ENCODE assay signal across 16 cellular contexts in the genomic region with DNA sequence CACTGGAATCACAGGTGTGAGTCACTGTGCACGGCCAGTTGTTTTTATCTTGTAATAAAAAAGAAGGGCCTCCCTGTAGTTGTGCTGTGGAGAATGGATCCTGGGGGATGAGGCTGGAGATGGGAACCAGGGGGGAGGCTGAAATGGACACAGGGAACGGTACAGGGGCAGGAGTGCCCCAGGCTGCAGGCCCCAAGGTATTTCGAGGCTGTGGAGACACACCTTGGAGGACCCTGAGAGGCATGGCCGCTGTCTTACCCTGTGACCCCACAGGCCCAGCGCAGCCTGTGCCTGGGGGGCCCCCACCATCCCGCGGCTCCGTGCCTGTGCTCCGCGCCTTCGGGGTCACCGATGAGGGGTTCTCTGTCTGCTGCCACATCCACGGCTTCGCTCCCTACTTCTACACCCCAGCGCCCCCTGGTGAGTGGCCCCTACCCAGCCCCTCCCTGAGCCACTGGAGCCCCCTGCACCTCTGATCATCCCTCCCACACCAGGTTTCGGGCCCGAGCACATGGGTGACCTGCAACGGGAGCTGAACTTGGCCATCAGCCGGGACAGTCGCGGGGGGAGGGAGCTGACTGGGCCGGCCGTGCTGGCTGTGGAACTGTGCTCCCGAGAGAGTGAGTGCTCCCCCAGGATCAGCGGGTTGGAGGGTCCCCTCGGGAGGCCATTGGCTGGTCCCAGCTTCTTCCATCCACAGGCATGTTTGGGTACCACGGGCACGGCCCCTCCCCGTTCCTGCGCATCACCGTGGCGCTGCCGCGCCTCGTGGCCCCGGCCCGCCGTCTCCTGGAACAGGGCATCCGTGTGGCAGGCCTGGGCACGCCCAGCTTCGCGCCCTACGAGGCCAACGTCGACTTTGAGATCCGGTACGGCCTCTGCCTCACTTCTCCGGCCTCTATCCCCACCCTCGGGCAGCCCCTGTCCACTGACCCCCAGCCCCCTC. TPM values are rescaled to one million over a fixed set of nuclear protein-coding genes. Genes with fewer than 3 reads are reported as not detected.
"Had no signal": no experiment of that assay in that cellular context is flagged by ENCODE, and none has a peak within 500 bp of the region (broad histone marks: within the 10 kb centered on the region; RNA-seq: fewer than 3 reads in every experiment).

No MANE protein-coding gene starts in this region.

- H3K27ac Mint-ChIP-seq: activated naive CD8-positive, alpha-beta T cell treated with anti-CD3 and anti-CD28 coated beads, Interleukin-2, amount 10 ng/mL, durations not matched to agents 7 days and 5 days had no signal

- FAIRE-seq: keratinocyte, pancreas had no signal

- H3K4me3 Mint-ChIP-seq: activated CD8-positive, alpha-beta T cell treated with anti-CD3 and anti-CD28 coated beads, Interleukin-2, amount 10 ng/mL, durations not matched to agents 7 days and 5 days; activated naive CD8-positive, alpha-beta T cell treated with anti-CD3 and anti-CD28 coated beads, Interleukin-2, amount 10 ng/mL, durations not matched to agents 7 days and 5 days; neural crest cell had no signal

- DNase-seq: activated CD4-positive, alpha-beta T cell treated with anti-CD3 and anti-CD28 coated beads for 48 hours; activated CD8-positive, alpha-beta memory T cell treated with anti-CD3 and anti-CD28 coated beads, Interleukin-2, amount 50 U/mL, for 48 hours; activated CD8-positive, alpha-beta T cell treated with anti-CD3 and anti-CD28 coated beads, Interleukin-2, amount 10 ng/mL, durations not matched to agents 7 days and 5 days; activated naive CD8-positive, alpha-beta T cell treated with anti-CD3 and anti-CD28 coated beads, Interleukin-2, amount 10 ng/mL, durations not matched to agents 7 days and 5 days; anterior cingulate cortex; left ventricle myocardium superior; stimulated activated CD4-positive, alpha-beta T cell treated with anti-CD3 and anti-CD28 coated beads, Interleukin-4, amount 100 ng/mL, for 1 hour; stimulated activated CD8-positive, alpha-beta memory T cell treated with anti-CD3 and anti-CD28 coated beads, Interleukin-4, amount 100 ng/mL, for 48 hours; stimulated activated naive CD8-positive, alpha-beta T cell treated with anti-CD3 and anti-CD28 coated beads, Interleukin-15, Interleukin-2, amounts not matched to agents 100 U/mL and 50 U/mL, for 24 hours; T1000 had no signal

- H3K9me3 Mint-ChIP-seq: activated naive CD8-positive, alpha-beta T cell treated with anti-CD3 and anti-CD28 coated beads, Interleukin-2, amount 10 ng/mL, durations not matched to agents 7 days and 5 days; neural crest cell had no signal

- H3K27me3 Mint-ChIP-seq: activated naive CD8-positive, alpha-beta T cell treated with anti-CD3 and anti-CD28 coated beads, Interleukin-2, amount 10 ng/mL, durations not matched to agents 7 days and 5 days had no signal

- H3K4me1 Mint-ChIP-seq: activated naive CD8-positive, alpha-beta T cell treated with anti-CD3 and anti-CD28 coated beads, Interleukin-2, amount 10 ng/mL, durations not matched to agents 7 days and 5 days had no signal

- ATAC-seq: activated CD8-positive, alpha-beta T cell treated with anti-CD3 and anti-CD28 coated beads, Interleukin-2, amount 10 ng/mL, durations not matched to agents 7 days and 5 days; left ventricle myocardium superior; pancreas; stimulated activated naive CD8-positive, alpha-beta T cell treated with anti-CD3 and anti-CD28 coated beads, Interleukin-15, Interleukin-2, amounts not matched to agents 100 U/mL and 50 U/mL, for 24 hours had no signal

- H3K27ac ChIP-seq: pancreas, suprapubic skin had no signal

- H3K27me3 ChIP-seq: pancreas, suprapubic skin had no signal

- H3K9me3 ChIP-seq: pancreas, suprapubic skin had no signal

- H3K4me1 ChIP-seq: pancreas, suprapubic skin had no signal

- H3K4me3 ChIP-seq: pancreas, suprapubic skin had no signal

- H3K36me3 ChIP-seq: pancreas had no signal

RNA-seq across cellular contexts. Expression of a gene that starts 17.0 kb away (rescaled TPM):
- total RNA-seq: fibroblast of lung, left ventricle myocardium superior, mesenteric fat pad, neural crest cell, suprapubic skin had no signal
- polyA plus RNA-seq: fibroblast of lung, keratinocyte had no signal

RNA-seq across cellular contexts. Expression of a gene that starts 30.9 kb away (rescaled TPM):
- total RNA-seq: activated CD8-positive, alpha-beta T cell treated with anti-CD3 and anti-CD28 coated beads, Interleukin-2, amount 10 ng/mL, durations not matched to agents 7 days and 5 days; mesenteric fat pad; neural crest cell had no signal
- polyA plus RNA-seq: fibroblast of lung, keratinocyte had no signal
